8 cellular contexts compared by ENCODE assay signal in genomic region chr20:44092551-44093248, GRCh38.
DNase-seq lines count a peak whose midpoint lies in the region; ATAC-seq and TF ChIP-seq lines count a peak whose summit lies in the region.

No MANE protein-coding gene starts in this region.

- H3K27ac ChIP-seq in smooth muscle cell (ENCODE audit: low read depth): no peak overlapping the region

- H3K4me2 ChIP-seq in smooth muscle cell: no peak overlapping the region

- no peak overlapping the region for H2AFZ ChIP-seq in smooth muscle cell (ENCODE audit: low read depth)

- in situ Hi-C loops in SK-MEL-5 (cut with HindIII; ENCODE audit: low pct_unique_long_range_greater_than_20kb, low sequenced_read_pairs): no loop called here

- H3K4me3 ChIP-seq in smooth muscle cell: no peak overlapping the region

- peak; percentile 25 for DNase-seq in DMS153 (lab: John Stamatoyannopoulos, UW)
- peak; percentile 65 for DNase-seq in HT-29 (ENCODE audit: low spot score)
- DNase-seq in SK-MEL-5 (ENCODE audit: low read depth, low spot score): peak; percentile 75
- DNase-seq in fibroblast of gingiva (ENCODE audit: low read depth): peak; percentile 48
- DNase-seq in smooth muscle cell (lab: John Stamatoyannopoulos, UW; ENCODE audit: unreplicated experiment): no peak
- DNase-seq in effector CD8-positive, alpha-beta T cell (lab: John Stamatoyannopoulos, UW): no peak
- no peak for DNase-seq in C1 segment of cervical spinal cord (lab: John Stamatoyannopoulos, UW)

- H3F3A ChIP-seq in smooth muscle cell (ENCODE audit: low read depth): no peaks in the 10 kb centered on the region

- 69% methylated on average over 9 of the region's 9 CpGs for WGBS in smooth muscle cell (ENCODE audit: low lambda C conversion rate)

- H3K27me3 ChIP-seq in smooth muscle cell (ENCODE audit: low read depth): no peaks in the 10 kb centered on the region

- no peaks in the 10 kb centered on the region for H3K9me3 ChIP-seq in smooth muscle cell (replicated peaks; ENCODE audit: low read depth)

- no peak for ATAC-seq in HG02759 (IDR thresholded peaks at IDR 0.05; ENCODE audit: unreplicated experiment)

- no peaks in the 10 kb centered on the region for H3K36me3 ChIP-seq in smooth muscle cell (ENCODE audit: low read depth)

- no peaks in the 10 kb centered on the region for H3K79me2 ChIP-seq in smooth muscle cell (ENCODE audit: low read depth)

- no peaks in the 10 kb centered on the region for H3K4me1 ChIP-seq in smooth muscle cell (ENCODE audit: low read depth)

- TF ChIP-seq CTCF in smooth muscle cell (IDR thresholded peaks at IDR 0.05; ENCODE audit: borderline replicate concordance, insufficient read depth, poor library complexity, severe bottlenecking): peak; percentile 55

- no peaks in the 10 kb centered on the region for H4K20me1 ChIP-seq in smooth muscle cell (ENCODE audit: low read depth)

- no peak overlapping the region for H3K9ac ChIP-seq in smooth muscle cell (ENCODE audit: low read depth)

Comparison
In these comparisons a context has a peak if more than half of its experiments do, and no peak if none do; other contexts are left out.
1. DNase-seq: peak in DMS153 (single experiment), HT-29 (single experiment), SK-MEL-5 (single experiment) and fibroblast of gingiva (single experiment); none in smooth muscle cell (single experiment), effector CD8-positive, alpha-beta T cell (single experiment) and C1 segment of cervical spinal cord (0 of 14).